Comparison of ENCODE assay signal across 8 cellular contexts in the genomic region with DNA sequence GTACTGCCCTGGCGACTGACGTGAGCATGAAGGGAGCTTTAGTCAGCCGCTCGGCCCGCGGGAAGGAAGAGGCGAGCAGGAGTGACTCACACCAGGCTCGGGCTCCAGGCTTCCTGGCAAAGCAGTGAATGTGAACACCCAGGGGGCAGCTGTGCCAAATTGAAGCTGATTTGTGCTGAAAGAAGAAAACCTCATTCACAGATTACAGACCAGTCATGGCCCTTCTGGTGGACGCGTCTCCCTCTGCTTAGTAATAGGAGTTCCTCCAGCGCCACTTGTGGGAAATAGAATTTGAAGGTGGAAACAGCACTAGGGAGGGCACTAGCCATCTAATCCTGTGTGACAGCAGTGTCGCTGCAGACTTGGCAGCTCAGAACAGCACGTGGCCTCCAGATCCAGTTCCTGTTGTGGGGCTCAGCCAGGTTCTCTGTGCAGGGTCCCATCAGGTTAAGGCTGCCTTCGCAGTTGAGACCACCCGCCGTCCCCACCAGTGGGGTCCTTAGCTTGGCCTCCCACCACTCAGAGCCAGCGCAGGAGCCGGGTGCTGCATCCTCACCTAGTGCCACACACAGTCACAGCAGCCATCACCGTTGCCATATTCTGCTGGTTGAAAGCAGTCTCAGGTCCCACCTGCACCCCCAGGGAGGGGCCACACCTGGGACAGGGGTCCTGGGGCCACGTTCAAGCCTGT.
DNase-seq lines count a peak whose midpoint lies in the region; ATAC-seq and TF ChIP-seq lines count a peak whose summit lies in the region.

No MANE protein-coding gene starts in this region.

- peaks cover 0 to 5% (median 0%) of the 10 kb centered on the region in 7 donors for H3K9me3 Mint-ChIP-seq in CD14-positive monocyte
- no peaks in the 10 kb centered on the region for H3K9me3 Mint-ChIP-seq in MCF 10A (ENCODE audit: unreplicated experiment)

- peaks cover 16% of the 10 kb centered on the region for H3K4me1 Mint-ChIP-seq in CD14-positive monocyte
- peaks cover 27% of the 10 kb centered on the region for H3K4me1 Mint-ChIP-seq in MCF 10A (ENCODE audit: insufficient read depth, unreplicated experiment)

- H3K9me3 ChIP-seq in upper lobe of left lung, result no peaks in the 10 kb centered on the region

- TF ChIP-seq CTCF in CD14-positive monocyte (IDR thresholded peaks at IDR 0.05) (no peak), MCF 10A (IDR thresholded peaks at IDR 0.05; ENCODE audit: unreplicated experiment) (no peak), upper lobe of left lung (IDR thresholded peaks at IDR 0.05) (no peak)

- H3K27me3 Mint-ChIP-seq in CD14-positive monocyte (ENCODE audit: low read depth in 3 of 3) (peaks cover 0 to 2% (median 0%) of the 10 kb centered on the region in 3 donors), MCF 10A (ENCODE audit: insufficient read depth, unreplicated experiment) (no peaks in the 10 kb centered on the region)

- H3K36me3 Mint-ChIP-seq in CD14-positive monocyte, result peaks cover 46 to 48% of the 10 kb centered on the region in 2 donors
- H3K36me3 Mint-ChIP-seq in MCF 10A (ENCODE audit: insufficient read depth, unreplicated experiment), result peaks cover 14% of the 10 kb centered on the region

- ATAC-seq in left lobe of liver, result peak; percentile 38
- peak; percentile 21 to 88 for ATAC-seq in upper lobe of left lung (ENCODE audit: low FRiP score in 2 of 2)
- ATAC-seq in HG03135 (IDR thresholded peaks at IDR 0.05; ENCODE audit: unreplicated experiment), result no peak
- ATAC-seq in GM19324 (IDR thresholded peaks at IDR 0.05; ENCODE audit: low FRiP score, unreplicated experiment), result no peak

- H3K4me3 ChIP-seq in upper lobe of left lung, result no peak overlapping the region

- POLR2A ChIA-PET in MCF 10A (lab: Yijun Ruan, JAX), result interaction anchor here (0.6 to 2.3 kb wide), 12 partner anchors 13 to 372 kb away, joined by 3 to 7 read pairs (median 3); no protein-coding TSS in a partner anchor

- no peak for TF ChIP-seq EP300 in upper lobe of left lung (IDR thresholded peaks at IDR 0.05)

- DNase-seq in CD14-positive monocyte (ENCODE audit: low spot score), result peak; percentile 79
- DNase-seq in NCI-H1694 treated with DMSO at 0.1 percent for 48 hours (lab: John Stamatoyannopoulos, UW), result peak; percentile 82
- peak; percentile 97 for DNase-seq in MCF 10A (ENCODE audit: unreplicated experiment)
- no peak for DNase-seq in left lobe of liver (ENCODE audit: low spot score)
- DNase-seq in upper lobe of left lung, result peak; percentile 37 to 56
- no peak for DNase-seq in HuH-7 (ENCODE audit: low spot score)

- H3K27me3 ChIP-seq in upper lobe of left lung, result no peaks in the 10 kb centered on the region

- CTCF ChIA-PET in MCF 10A (lab: Yijun Ruan, JAX), result interaction anchor here (0.6 to 2.4 kb wide), 5 partner anchors 24 to 354 kb away, joined by 3 to 12 read pairs (median 3); no protein-coding TSS in a partner anchor

- 77 to 82% methylated on average over 17 of the region's 20 CpGs for WGBS in upper lobe of left lung, 2 donors

- no TSS peak for BruUV-seq in MCF 10A (replicated peaks; lab: Mats Ljungman, UMichigan)

- no peak overlapping the region for H3K27ac ChIP-seq in upper lobe of left lung

- H3K27ac Mint-ChIP-seq in CD14-positive monocyte (peak overlapping the region in 5 of 7 donors; percentile 38 to 84 (median 64)), MCF 10A (ENCODE audit: low read depth, unreplicated experiment) (peak overlapping the region; percentile 87)

- peaks cover 0 to 2% (median 1%) of the 10 kb centered on the region in 4 donors for H3K4me1 ChIP-seq in upper lobe of left lung

- TF ChIP-seq POLR2A in upper lobe of left lung (IDR thresholded peaks at IDR 0.05), result no peak

- H3K4me3 Mint-ChIP-seq in CD14-positive monocyte (no peak overlapping the region), MCF 10A (ENCODE audit: unreplicated experiment) (peak overlapping the region; percentile 60)

- intact Hi-C loops in CD14-positive monocyte (cut with micrococcal nuclease), result loop anchor here in 1 of 2 donors (10.0 kb wide), 1 partner anchor 148 kb away; no protein-coding TSS in a partner anchor
- intact Hi-C loops in MCF 10A (cut with micrococcal nuclease), result no loop called here

- peaks cover 0 to 34% (median 19%) of the 10 kb centered on the region in 4 donors for H3K36me3 ChIP-seq in upper lobe of left lung

Comparison
In these comparisons a context has a peak if more than half of its experiments do, and no peak if none do; other contexts are left out.
1. DNase-seq: peak in CD14-positive monocyte (single experiment), NCI-H1694 treated with DMSO at 0.1 percent for 48 hours (single experiment), MCF 10A (single experiment) and upper lobe of left lung (2 of 2); none in left lobe of liver (single experiment) and HuH-7 (single experiment).
2. ATAC-seq: peak in left lobe of liver (single experiment) and upper lobe of left lung (2 of 2); none in HG03135 (single experiment) and GM19324 (single experiment).